9 cellular contexts compared by ENCODE assay signal in the genomic region with DNA sequence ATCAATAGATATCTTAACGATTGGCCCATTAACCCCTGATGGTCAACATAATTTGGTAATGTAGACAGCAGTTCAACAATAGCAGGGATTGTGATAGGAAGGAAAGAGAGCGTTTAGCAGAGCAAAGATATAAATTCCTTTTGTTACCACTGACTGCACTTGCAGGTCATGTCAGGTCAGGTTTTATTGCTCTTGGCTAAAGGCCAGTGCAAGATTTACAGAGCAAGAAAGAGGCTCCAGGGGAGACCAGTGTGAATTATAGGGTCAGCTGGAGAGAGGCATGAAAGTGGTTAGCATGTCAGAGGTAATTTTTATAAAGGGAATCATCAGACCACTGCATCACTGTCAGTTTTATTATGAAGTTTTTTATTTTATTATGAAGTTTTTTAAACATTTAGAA.
DNase-seq lines count a peak whose midpoint lies in the region; TF ChIP-seq lines count a peak whose summit lies in the region.
"Had no signal": no experiment of that assay in that cellular context is flagged by ENCODE, and none has a peak within 500 bp of the region (broad histone marks: within the 10 kb centered on the region; RNA-seq: fewer than 3 reads in every experiment).

No MANE protein-coding gene starts in this region.

- H3K4me2 ChIP-seq in mesenchymal stem cell (ENCODE audit: low read length, poor library complexity, severe bottlenecking): no peak overlapping the region

- H3K27me3 ChIP-seq in mesenchymal stem cell (ENCODE audit: control insufficient read depth in 1 of 2, insufficient read depth in 1 of 2, low read length in 2 of 2): peaks cover 26 to 45% of the 10 kb centered on the region in 2 experiments

- no peak overlapping the region for H3K18ac ChIP-seq in mesenchymal stem cell (ENCODE audit: low read depth in 1 of 2, low read length in 2 of 2)

- no peaks in the 10 kb centered on the region for H3K36me3 Mint-ChIP-seq in activated CD4-positive, alpha-beta T cell treated with anti-CD3 and anti-CD28 coated beads, Interleukin-2, amount 10 ng/mL, durations not matched to agents 24 days and 14 days (ENCODE audit: low read depth)
- H3K36me3 Mint-ChIP-seq: natural killer cell had no signal

- H3K9me3 Mint-ChIP-seq in activated CD4-positive, alpha-beta T cell treated with anti-CD3 and anti-CD28 coated beads, Interleukin-2, amount 10 ng/mL, durations not matched to agents 24 days and 14 days: no peaks in the 10 kb centered on the region
- H3K9me3 Mint-ChIP-seq: natural killer cell had no signal

- no peak overlapping the region for H3K27ac ChIP-seq in mesenchymal stem cell (ENCODE audit: low read length, poor library complexity, severe bottlenecking)
- H3K27ac ChIP-seq: adrenal gland had no signal

- intact Hi-C loops in activated CD4-positive, alpha-beta T cell treated with anti-CD3 and anti-CD28 coated beads, Interleukin-2, amount 10 ng/mL, durations not matched to agents 24 days and 14 days (cut with micrococcal nuclease): no loop called here

- no peaks in the 10 kb centered on the region for H3K27me3 Mint-ChIP-seq in activated CD4-positive, alpha-beta T cell treated with anti-CD3 and anti-CD28 coated beads, Interleukin-2, amount 10 ng/mL, durations not matched to agents 24 days and 14 days

- no peaks in the 10 kb centered on the region for H3K79me1 ChIP-seq in mesenchymal stem cell (replicated peaks; ENCODE audit: low read length, poor library complexity, severe bottlenecking)

- H3K4me3 Mint-ChIP-seq in activated CD4-positive, alpha-beta T cell treated with anti-CD3 and anti-CD28 coated beads, Interleukin-2, amount 10 ng/mL, durations not matched to agents 24 days and 14 days: no peak overlapping the region
- H3K4me3 Mint-ChIP-seq: natural killer cell had no signal

- H3K4me1 Mint-ChIP-seq in activated CD4-positive, alpha-beta T cell treated with anti-CD3 and anti-CD28 coated beads, Interleukin-2, amount 10 ng/mL, durations not matched to agents 24 days and 14 days: no peaks in the 10 kb centered on the region
- H3K4me1 Mint-ChIP-seq: natural killer cell had no signal

- H2AFZ ChIP-seq in mesenchymal stem cell (ENCODE audit: low read depth, low read length): no peak overlapping the region

- WGBS in mesenchymal stem cell: 10% methylated on average over 2 of the region's 2 CpGs

- no peak overlapping the region for H3K14ac ChIP-seq in mesenchymal stem cell (ENCODE audit: low read length in 2 of 2)

- H3K9ac ChIP-seq in mesenchymal stem cell (ENCODE audit: low read length): no peak overlapping the region

- no peak for TF ChIP-seq CTCF in astrocyte of the cerebellum (IDR thresholded peaks at IDR 0.05; ENCODE audit: low read depth, low read length, missing control alignments)
- TF ChIP-seq CTCF in GM20000 (IDR thresholded peaks at IDR 0.05; ENCODE audit: extremely low read depth, missing control alignments): no peak

- H2BK12ac ChIP-seq in mesenchymal stem cell (ENCODE audit: low read length in 2 of 2): no peak overlapping the region

- peaks cover 3% of the 10 kb centered on the region for H3K9me3 ChIP-seq in mesenchymal stem cell (ENCODE audit: control insufficient read depth, low read length)
- H3K9me3 ChIP-seq: adrenal gland had no signal

- in situ Hi-C loops in astrocyte of the cerebellum (cut with HindIII; ENCODE audit: low sequenced_read_pairs): no loop called here

- no peak overlapping the region for H3K27ac Mint-ChIP-seq in activated CD4-positive, alpha-beta T cell treated with anti-CD3 and anti-CD28 coated beads, Interleukin-2, amount 10 ng/mL, durations not matched to agents 24 days and 14 days
- H3K27ac Mint-ChIP-seq: natural killer cell had no signal

- DNase-seq in ELF-1 (ENCODE audit: low read depth, low spot score): peak; percentile 23
- DNase-seq in LoVo (ENCODE audit: low spot score): peak; percentile 61
- DNase-seq in astrocyte of the cerebellum (ENCODE audit: low read depth): peak; percentile 34
- DNase-seq in mesenchymal stem cell: peak; percentile 49
- no peak for DNase-seq in activated CD4-positive, alpha-beta T cell treated with anti-CD3 and anti-CD28 coated beads, Interleukin-2, amount 10 ng/mL, durations not matched to agents 24 days and 14 days
- no peak for DNase-seq in GM20000 (ENCODE audit: low spot score)
- DNase-seq in NCI-H1436 treated with DMSO at 0.1 percent for 48 hours (lab: John Stamatoyannopoulos, UW): no peak
- DNase-seq: adrenal gland, natural killer cell had no signal

- H3K4me3 ChIP-seq in astrocyte of the cerebellum (ENCODE audit: low read depth, low read length) (no peak overlapping the region), mesenchymal stem cell (ENCODE audit: insufficient read depth in 1 of 2, low read depth in 1 of 2, low read length in 2 of 2) (no peak overlapping the region)
- H3K4me3 ChIP-seq: adrenal gland had no signal

- H3K4ac ChIP-seq in mesenchymal stem cell (ENCODE audit: low read depth in 1 of 2, low read length in 2 of 2): no peak overlapping the region

- H4K8ac ChIP-seq in mesenchymal stem cell (ENCODE audit: low read length): no peak overlapping the region

- H2BK120ac ChIP-seq in mesenchymal stem cell (ENCODE audit: low read depth, low read length): no peak overlapping the region

- H2AK5ac ChIP-seq in mesenchymal stem cell (ENCODE audit: low read length, severe bottlenecking): no peak overlapping the region

- H3K36me3 ChIP-seq in mesenchymal stem cell (ENCODE audit: control insufficient read depth in 1 of 2, insufficient read depth in 2 of 2, low read depth in 1 of 2, low read length in 2 of 2): no peaks in the 10 kb centered on the region
- H3K36me3 ChIP-seq: adrenal gland had no signal

- no peak overlapping the region for H3K23ac ChIP-seq in mesenchymal stem cell (ENCODE audit: low read length in 2 of 2)

- no peak overlapping the region for H4K91ac ChIP-seq in mesenchymal stem cell (ENCODE audit: low read length)

- H3K4me1 ChIP-seq in mesenchymal stem cell (ENCODE audit: control insufficient read depth, insufficient read depth, low read depth, low read length): no peaks in the 10 kb centered on the region
- H3K4me1 ChIP-seq: adrenal gland had no signal

- H2BK5ac ChIP-seq in mesenchymal stem cell (ENCODE audit: low read depth, low read length, poor library complexity, severe bottlenecking): no peak overlapping the region

- no peak overlapping the region for H2BK15ac ChIP-seq in mesenchymal stem cell (ENCODE audit: low read depth, poor library complexity, severe bottlenecking)

Comparison
In these comparisons a context has a peak if more than half of its experiments do, and no peak if none do; other contexts are left out.
1. DNase-seq: peak in ELF-1 (single experiment), LoVo (single experiment), astrocyte of the cerebellum (single experiment) and mesenchymal stem cell (single experiment); none in activated CD4-positive, alpha-beta T cell treated with anti-CD3 and anti-CD28 coated beads, Interleukin-2, amount 10 ng/mL, durations not matched to agents 24 days and 14 days (single experiment), GM20000 (single experiment) and NCI-H1436 treated with DMSO at 0.1 percent for 48 hours (single experiment).